17 cellular contexts compared by ENCODE assay signal in genomic region chr5:65192326-65192725, GRCh38.
DNase-seq lines count a peak whose midpoint lies in the region; FAIRE-seq and TF ChIP-seq lines count a peak whose summit lies in the region.
"Had no signal": no experiment of that assay in that cellular context is flagged by ENCODE, and none has a peak within 500 bp of the region (broad histone marks: within the 10 kb centered on the region; RNA-seq: fewer than 3 reads in every experiment).

No MANE protein-coding gene starts in this region.

- no peak for DNase-seq in HFFc6
- no peak for DNase-seq in brain microvascular endothelial cell
- no peak for DNase-seq in keratinocyte (ENCODE audit: low read depth, low spot score)
- no peak for DNase-seq in smooth muscle cell (lab: John Stamatoyannopoulos, UW; ENCODE audit: unreplicated experiment)
- DNase-seq in activated CD4-positive, alpha-beta T cell treated with anti-CD3 and anti-CD28 coated beads for 4 hours, result no peak
- DNase-seq in HCEC 1CT, result no peak
- no peak for DNase-seq in SKM-1 (lab: John Stamatoyannopoulos, UW; ENCODE audit: unreplicated experiment)
- DNase-seq: BE2C; CD4-positive, alpha-beta T cell; DMS79; NCI-H1436 treated with DMSO at 0.1 percent for 48 hours; NCI-H2029 treated with DMSO at 0.1 percent for 48 hours; NCI-H774 had no signal

- no peak for FAIRE-seq in keratinocyte (lab: Jason Lieb, UNC)
- FAIRE-seq: D721Med, K562 had no signal

- 84% methylated on average over 1 of the region's 1 CpG for WGBS in smooth muscle cell (ENCODE audit: low lambda C conversion rate)

- dilution Hi-C loops in keratinocyte (cut with MboI; ENCODE audit: extremely low pct_ligation_motif_present, low sequenced_read_pairs), result no loop called here

- H3K4me1 ChIP-seq in keratinocyte (ENCODE audit: control insufficient read depth, extremely low read depth, insufficient read depth, low read length), result peaks cover 33% of the 10 kb centered on the region
- H3K4me1 ChIP-seq in smooth muscle cell (ENCODE audit: low read depth), result peaks cover 8% of the 10 kb centered on the region
- H3K4me1 ChIP-seq: BE2C had no signal

- H2AFZ ChIP-seq in keratinocyte (ENCODE audit: control insufficient read depth, low read length) (no peak overlapping the region), smooth muscle cell (ENCODE audit: low read depth) (no peak overlapping the region)

- H3K4me2 ChIP-seq in keratinocyte (ENCODE audit: control insufficient read depth, extremely low read depth, insufficient read depth, low read depth, low read length) (no peak overlapping the region), smooth muscle cell (no peak overlapping the region)

- peak overlapping the region; percentile 20; the same call in 1 of the 2 replicates for H3K4me3 Mint-ChIP-seq in HFFc6
- H3K4me3 Mint-ChIP-seq: CD4-positive, alpha-beta T cell had no signal

- H3K9ac ChIP-seq in keratinocyte (ENCODE audit: control insufficient read depth, extremely low read depth, insufficient read depth, low read length) (no peak overlapping the region), smooth muscle cell (ENCODE audit: low read depth) (no peak overlapping the region)

- H3K36me3 ChIP-seq in brain microvascular endothelial cell (replicated peaks), result peaks cover 8% of the 10 kb centered on the region
- peaks cover 2 to 25% of the 10 kb centered on the region in 2 experiments for H3K36me3 ChIP-seq in keratinocyte (ENCODE audit: control insufficient read depth in 2 of 2, extremely low read depth in 1 of 2, insufficient read depth in 2 of 2, low read length in 2 of 2)
- H3K36me3 ChIP-seq in smooth muscle cell (ENCODE audit: low read depth), result peaks cover 9% of the 10 kb centered on the region
- H3K36me3 ChIP-seq: BE2C, SJSA1 had no signal

- H3K27ac ChIP-seq in brain microvascular endothelial cell, result peak overlapping the region; percentile 99
- H3K27ac ChIP-seq in keratinocyte (ENCODE audit: control insufficient read depth, insufficient read depth, low read length), result peak overlapping the region; percentile 0
- H3K27ac ChIP-seq in smooth muscle cell (ENCODE audit: low read depth), result peak overlapping the region; percentile 90
- H3K27ac ChIP-seq: RWPE1 had no signal

- no peak for TF ChIP-seq CTCF in HFFc6 (IDR thresholded peaks at IDR 0.05)
- TF ChIP-seq CTCF in brain microvascular endothelial cell (IDR thresholded peaks at IDR 0.05; ENCODE audit: low read depth, low read length, missing control alignments), result no peak
- TF ChIP-seq CTCF in keratinocyte (optimal IDR thresholded peaks at IDR 0.05 in 1 of 3, IDR thresholded peaks at IDR 0.05 in 1 of 3, conservative IDR thresholded peaks at IDR 0.05 in 1 of 3; ENCODE audit: extremely low read depth in 1 of 3, insufficient read depth in 2 of 3, low read length in 3 of 3), result no peak
- TF ChIP-seq CTCF in smooth muscle cell (IDR thresholded peaks at IDR 0.05; ENCODE audit: borderline replicate concordance, insufficient read depth, poor library complexity, severe bottlenecking), result no peak

- in situ Hi-C loops in brain microvascular endothelial cell (cut with HindIII; ENCODE audit: low pct_ligation_motif_present, low sequenced_read_pairs), result no loop called here

- peaks cover 8% of the 10 kb centered on the region for H3K79me2 ChIP-seq in keratinocyte (ENCODE audit: control insufficient read depth, insufficient read depth, low read length)
- H3K79me2 ChIP-seq in smooth muscle cell (ENCODE audit: low read depth), result no peaks in the 10 kb centered on the region

- H4K20me1 ChIP-seq in keratinocyte (ENCODE audit: control insufficient read depth, extremely low read depth, insufficient read depth, low read length), result no peaks in the 10 kb centered on the region
- H4K20me1 ChIP-seq in smooth muscle cell (ENCODE audit: low read depth), result no peaks in the 10 kb centered on the region

- H3K9me3 ChIP-seq in keratinocyte (ENCODE audit: control insufficient read depth, low read depth, low read length) (no peaks in the 10 kb centered on the region), smooth muscle cell (replicated peaks; ENCODE audit: low read depth) (no peaks in the 10 kb centered on the region)
- H3K9me3 ChIP-seq: BE2C, SJSA1 had no signal

- no peaks in the 10 kb centered on the region for H3K9me3 Mint-ChIP-seq in HFFc6
- H3K9me3 Mint-ChIP-seq: CD4-positive, alpha-beta T cell had no signal

- H3K36me3 Mint-ChIP-seq in HFFc6 (ENCODE audit: low read depth), result peaks cover 45% of the 10 kb centered on the region

- H3F3A ChIP-seq in smooth muscle cell (ENCODE audit: low read depth), result peaks cover 6% of the 10 kb centered on the region

- no peaks in the 10 kb centered on the region for H3K27me3 ChIP-seq in brain microvascular endothelial cell (replicated peaks)
- no peaks in the 10 kb centered on the region for H3K27me3 ChIP-seq in keratinocyte (ENCODE audit: control insufficient read depth, extremely low read depth, insufficient read depth, low read length)
- no peaks in the 10 kb centered on the region for H3K27me3 ChIP-seq in smooth muscle cell (ENCODE audit: low read depth)
- H3K27me3 ChIP-seq: SJSA1 had no signal

- H3K27me3 Mint-ChIP-seq in HFFc6 (ENCODE audit: insufficient read depth), result 0 out of 2 replicates have a peak, but pooled peaks cover 2% of the 10 kb centered on the region
- H3K27me3 Mint-ChIP-seq: CD4-positive, alpha-beta T cell had no signal

- no peaks in the 10 kb centered on the region for H3K9me1 ChIP-seq in keratinocyte (ENCODE audit: control insufficient read depth, extremely low read depth, insufficient read depth, low read length)

- H3K27ac Mint-ChIP-seq in HFFc6, result peak overlapping the region; percentile 85
- H3K27ac Mint-ChIP-seq: CD4-positive, alpha-beta T cell had no signal

- H3K4me1 Mint-ChIP-seq in HFFc6 (ENCODE audit: low read depth), result peaks cover 83% of the 10 kb centered on the region

- H3K4me3 ChIP-seq in brain microvascular endothelial cell (ENCODE audit: low read depth, low read length) (no peak overlapping the region), keratinocyte (ENCODE audit: control insufficient read depth in 2 of 3, extremely low read depth in 1 of 3, insufficient read depth in 2 of 3, low read depth in 1 of 3, low read length in 3 of 3) (no peak overlapping the region), smooth muscle cell (no peak overlapping the region)
- H3K4me3 ChIP-seq: K562, SJSA1 had no signal

Comparison
In these comparisons a context has a peak if more than half of its experiments do, and no peak if none do; other contexts are left out.
1. H3K27ac ChIP-seq: peak in every context shown above with its lines; median percentile 99 in brain microvascular endothelial cell; 90 in smooth muscle cell; 0 in keratinocyte.